1 cellular context compared by ENCODE assay signal in genomic region chr6:39849764-39850163, GRCh38.
TF ChIP-seq lines count a peak whose summit lies in the region.

No MANE protein-coding gene starts in this region.

TF ChIP-seq in HepG2, 621 proteins besides CTCF, POLR2A, EP300 and RAD21 (continued from another document and continues in another):
- TF ChIP-seq ZSCAN29 (CRISPR knock-in tag; conservative IDR thresholded peaks at IDR 0.05) (no peak), DMAP1 (CRISPR knock-in tag; IDR thresholded peaks at IDR 0.05) (no peak), MIER2 (CRISPR knock-in tag; IDR thresholded peaks at IDR 0.05) (no peak), THAP9 (CRISPR knock-in tag; IDR thresholded peaks at IDR 0.05; ENCODE audit: borderline replicate concordance) (no peak), CBX1 (IDR thresholded peaks at IDR 0.05; ENCODE audit: low read depth) (no peak), FOSL2 (CRISPR knock-in tag; IDR thresholded peaks at IDR 0.05) (no peak), ZNF598 (CRISPR knock-in tag; IDR thresholded peaks at IDR 0.05; ENCODE audit: borderline replicate concordance) (no peak), ZNF441 (CRISPR knock-in tag; IDR thresholded peaks at IDR 0.05; ENCODE audit: borderline replicate concordance) (no peak), ZNF20 (CRISPR knock-in tag; IDR thresholded peaks at IDR 0.05) (no peak), SNRNP70 (IDR thresholded peaks at IDR 0.05; ENCODE audit: low read depth, low read length) (no peak), NR2F1 (CRISPR knock-in tag; IDR thresholded peaks at IDR 0.05) (no peak), GRHL1 (CRISPR knock-in tag; conservative IDR thresholded peaks at IDR 0.05) (no peak), ZNF44 (CRISPR knock-in tag; IDR thresholded peaks at IDR 0.05) (no peak), RERE (CRISPR knock-in tag; IDR thresholded peaks at IDR 0.05; ENCODE audit: low read depth) (no peak), ZNF724P (CRISPR knock-in tag; IDR thresholded peaks at IDR 0.05; ENCODE audit: borderline replicate concordance) (no peak), CBFB (CRISPR knock-in tag; IDR thresholded peaks at IDR 0.05) (no peak), KLF12 (CRISPR knock-in tag; IDR thresholded peaks at IDR 0.05; ENCODE audit: borderline replicate concordance) (no peak), STAT6 (CRISPR knock-in tag; IDR thresholded peaks at IDR 0.05; ENCODE audit: borderline replicate concordance) (no peak), GZF1 (CRISPR knock-in tag; IDR thresholded peaks at IDR 0.05) (no peak), IRF9 (CRISPR knock-in tag; IDR thresholded peaks at IDR 0.05; ENCODE audit: borderline replicate concordance) (0 out of 2 replicates have a peak, but pooled peaks have one; percentile 73), ZBTB46 (CRISPR knock-in tag; IDR thresholded peaks at IDR 0.05; ENCODE audit: borderline replicate concordance) (no peak), ZBTB20 (CRISPR knock-in tag; IDR thresholded peaks at IDR 0.05; ENCODE audit: borderline replicate concordance, low read depth) (peak; percentile 97; the same call in 1 of the 2 replicates), REST (IDR thresholded peaks at IDR 0.05; ENCODE audit: borderline replicate concordance in 1 of 2, low read depth in 1 of 2, low read length in 2 of 2) (no peak), ZNF33B (CRISPR knock-in tag; IDR thresholded peaks at IDR 0.05) (no peak), MTA1 (CRISPR knock-in tag; IDR thresholded peaks at IDR 0.05; ENCODE audit: borderline replicate concordance) (no peak), ETV5 (CRISPR knock-in tag; IDR thresholded peaks at IDR 0.05; ENCODE audit: borderline replicate concordance) (no peak), ZNF775 (CRISPR knock-in tag; IDR thresholded peaks at IDR 0.05; ENCODE audit: borderline replicate concordance) (no peak), SP5 (CRISPR knock-in tag; IDR thresholded peaks at IDR 0.05; ENCODE audit: borderline replicate concordance, low read depth) (no peak), ZNF337 (CRISPR knock-in tag; IDR thresholded peaks at IDR 0.05; ENCODE audit: borderline replicate concordance, low read depth) (no peak), ATF7 (IDR thresholded peaks at IDR 0.05) (no peak), ATF7 (CRISPR knock-in tag; IDR thresholded peaks at IDR 0.05) (no peak), ATF5 (CRISPR knock-in tag; IDR thresholded peaks at IDR 0.05; ENCODE audit: low read depth) (no peak), ZNF652 (CRISPR knock-in tag; IDR thresholded peaks at IDR 0.05; ENCODE audit: borderline replicate concordance, low read depth) (no peak), TSC22D2 (CRISPR knock-in tag; IDR thresholded peaks at IDR 0.05; ENCODE audit: borderline replicate concordance) (no peak), REPIN1 (CRISPR knock-in tag; IDR thresholded peaks at IDR 0.05; ENCODE audit: borderline replicate concordance, low read depth) (no peak), ZNF282 (IDR thresholded peaks at IDR 0.05; ENCODE audit: partially characterized antibody) (no peak), ZBTB37 (CRISPR knock-in tag; IDR thresholded peaks at IDR 0.05) (no peak)
